8 cellular contexts compared by ENCODE assay signal in genomic region chr2:64819774-64820688, GRCh38.
DNase-seq lines count a peak whose midpoint lies in the region; ATAC-seq, FAIRE-seq and TF ChIP-seq lines count a peak whose summit lies in the region.

No MANE protein-coding gene starts in this region.

- no peak for FAIRE-seq in H54 (lab: Jason Lieb, UNC)

- CTCF ChIA-PET in activated CD4-positive, alpha-beta memory T cell treated with anti-CD3 and anti-CD28 coated beads, Interleukin-2, amount 10 ng/mL, durations not matched to agents 7 days and 5 days (lab: Charles Lee), result interaction anchor here (2.5 to 4.9 kb wide), 3 partner anchors 12 to 174 kb away, joined by 8 to 29 read pairs (median 18); partner anchors contain the start of gene SERTAD2

- peaks cover 6% of the 10 kb centered on the region for H3K36me3 Mint-ChIP-seq in activated CD4-positive, alpha-beta memory T cell treated with anti-CD3 and anti-CD28 coated beads, Interleukin-2, amount 10 ng/mL, durations not matched to agents 7 days and 5 days (ENCODE audit: low read depth)
- no peaks in the 10 kb centered on the region for H3K36me3 Mint-ChIP-seq in naive B cell

- peak; percentile 63 for DNase-seq in activated CD4-positive, alpha-beta memory T cell treated with anti-CD3 and anti-CD28 coated beads, Interleukin-2, amount 10 ng/mL, durations not matched to agents 7 days and 5 days
- peak; percentile 27 for DNase-seq in naive B cell
- DNase-seq in hippocampal formation (lab: John Stamatoyannopoulos, UW), result no peak
- no peak for DNase-seq in substantia nigra (lab: John Stamatoyannopoulos, UW)
- no peak for DNase-seq in GOT3 (lab: John Stamatoyannopoulos, UW)
- DNase-seq in H54 (ENCODE audit: insufficient read length, low spot score), result no peak

- peaks cover 25% of the 10 kb centered on the region for H3K4me1 Mint-ChIP-seq in activated CD4-positive, alpha-beta memory T cell treated with anti-CD3 and anti-CD28 coated beads, Interleukin-2, amount 10 ng/mL, durations not matched to agents 7 days and 5 days
- H3K4me1 Mint-ChIP-seq in naive B cell, result peaks cover 19 to 39% (median 25%) of the 10 kb centered on the region in 3 donors

- POLR2A ChIA-PET in activated CD4-positive, alpha-beta memory T cell treated with anti-CD3 and anti-CD28 coated beads, Interleukin-2, amount 10 ng/mL, durations not matched to agents 7 days and 5 days (lab: Charles Lee), result interaction anchor here (1.0 to 1.6 kb wide), 10 partner anchors 10 to 295 kb away, joined by 3 to 7 read pairs (median 4); partner anchors contain the start of genes AFTPH and SERTAD2

- H3K27ac Mint-ChIP-seq in activated CD4-positive, alpha-beta memory T cell treated with anti-CD3 and anti-CD28 coated beads, Interleukin-2, amount 10 ng/mL, durations not matched to agents 7 days and 5 days, result peak overlapping the region; percentile 89
- peak overlapping the region; percentile 70 to 91 (median 90) for H3K27ac Mint-ChIP-seq in naive B cell

- H3K27ac ChIP-seq in substantia nigra (ENCODE audit: low read depth, low read length, poor library complexity, severe bottlenecking), result no peak overlapping the region

- peak overlapping the region; percentile 21 for H3K4me3 Mint-ChIP-seq in activated CD4-positive, alpha-beta memory T cell treated with anti-CD3 and anti-CD28 coated beads, Interleukin-2, amount 10 ng/mL, durations not matched to agents 7 days and 5 days
- peak overlapping the region; percentile 29 to 81 (median 60) for H3K4me3 Mint-ChIP-seq in naive B cell

- no peaks in the 10 kb centered on the region for H3K27me3 Mint-ChIP-seq in activated CD4-positive, alpha-beta memory T cell treated with anti-CD3 and anti-CD28 coated beads, Interleukin-2, amount 10 ng/mL, durations not matched to agents 7 days and 5 days
- H3K27me3 Mint-ChIP-seq in naive B cell, result no peaks in the 10 kb centered on the region

- no peaks in the 10 kb centered on the region for H3K9me3 Mint-ChIP-seq in activated CD4-positive, alpha-beta memory T cell treated with anti-CD3 and anti-CD28 coated beads, Interleukin-2, amount 10 ng/mL, durations not matched to agents 7 days and 5 days
- H3K9me3 Mint-ChIP-seq in naive B cell, result peaks cover 0 to 2% (median 0%) of the 10 kb centered on the region in 7 donors

- TF ChIP-seq POLR2A in H54 (IDR thresholded peaks at IDR 0.05; ENCODE audit: low read depth, low read length), result no peak

- ATAC-seq in GM19395 (IDR thresholded peaks at IDR 0.05; ENCODE audit: unreplicated experiment), result peak; percentile 93
- ATAC-seq in HG03135 (IDR thresholded peaks at IDR 0.05; ENCODE audit: unreplicated experiment), result peak; percentile 76
- ATAC-seq in naive B cell (ENCODE audit: low read depth in 2 of 2), result peak; percentile 90

Comparison
In these comparisons a context has a peak if more than half of its experiments do, and no peak if none do; other contexts are left out.
1. DNase-seq: peak in activated CD4-positive, alpha-beta memory T cell treated with anti-CD3 and anti-CD28 coated beads, Interleukin-2, amount 10 ng/mL, durations not matched to agents 7 days and 5 days (single experiment) and naive B cell (single experiment); none in hippocampal formation (0 of 2), substantia nigra (0 of 49), GOT3 (single experiment) and H54 (single experiment).
2. Peak in every context shown above with its lines, with median percentiles within 50 percentile points of each other: ATAC-seq.